In genomic region chr15:99202176-99202552, GRCh38 we compare ENCODE assay signal across 13 cellular contexts. TPM values are rescaled to one million over a fixed set of nuclear protein-coding genes. Genes with fewer than 3 reads are reported as not detected.
DNase-seq lines count a peak whose midpoint lies in the region; ATAC-seq and TF ChIP-seq lines count a peak whose summit lies in the region.
"Had no signal": no experiment of that assay in that cellular context is flagged by ENCODE, and none has a peak within 500 bp of the region (broad histone marks: within the 10 kb centered on the region; RNA-seq: fewer than 3 reads in every experiment).

No MANE protein-coding gene starts in this region.

- TF ChIP-seq EP300 in esophagus muscularis mucosa (IDR thresholded peaks at IDR 0.05): no peak
- TF ChIP-seq EP300 in tibial nerve (IDR thresholded peaks at IDR 0.05): no peak

- H3K27ac ChIP-seq in breast epithelium: peak overlapping the region; percentile 64 to 84
- H3K27ac ChIP-seq in esophagus muscularis mucosa (replicated peaks in 1 of 4): peak overlapping the region in 3 of 4 donors; percentile 1 to 41 (median 11)
- peak overlapping the region; percentile 32 to 85 (median 67) for H3K27ac ChIP-seq in tibial nerve
- H3K27ac ChIP-seq in right atrium auricular region: no peak overlapping the region
- no peak overlapping the region for H3K27ac ChIP-seq in CD4-positive, alpha-beta T cell (ENCODE audit: low read depth, low read length)
- H3K27ac ChIP-seq: 22Rv1, BLaER1 had no signal

- no peak for TF ChIP-seq CTCF in breast epithelium (IDR thresholded peaks at IDR 0.05)
- no peak for TF ChIP-seq CTCF in MCF 10A (IDR thresholded peaks at IDR 0.05; ENCODE audit: unreplicated experiment)
- no peak for TF ChIP-seq CTCF in esophagus muscularis mucosa (IDR thresholded peaks at IDR 0.05)
- TF ChIP-seq CTCF in tibial nerve (IDR thresholded peaks at IDR 0.05): no peak
- TF ChIP-seq CTCF in right atrium auricular region (IDR thresholded peaks at IDR 0.05): no peak
- TF ChIP-seq CTCF in CD4-positive, alpha-beta T cell (IDR thresholded peaks at IDR 0.05): no peak

- no peak overlapping the region for H3K4me3 Mint-ChIP-seq in MCF 10A (ENCODE audit: unreplicated experiment)
- H3K4me3 Mint-ChIP-seq in CD4-positive, alpha-beta T cell: no peak overlapping the region

- DNase-seq in breast epithelium (ENCODE audit: low spot score in 2 of 2): no peak
- DNase-seq in MCF 10A (ENCODE audit: unreplicated experiment): no peak
- no peak for DNase-seq in esophagus muscularis mucosa (ENCODE audit: extremely low spot score)
- peak; percentile 11 for DNase-seq in midbrain (lab: John Stamatoyannopoulos, UW)
- DNase-seq in tibial nerve (ENCODE audit: low spot score in 2 of 2): no peak
- no peak for DNase-seq in right atrium auricular region (ENCODE audit: low spot score)
- DNase-seq in CD4-positive, alpha-beta T cell: no peak
- no peak for DNase-seq in T-helper 2 cell
- DNase-seq: AML-193, Calu3, DMS 273 treated with DMSO at 0.1 percent for 48 hours had no signal

- intact Hi-C loops in breast epithelium (cut with DNase I; ENCODE audit: low total_unique reads): no loop called here
- intact Hi-C loops in MCF 10A (cut with micrococcal nuclease): no loop called here
- intact Hi-C loops in esophagus muscularis mucosa (cut with DNase I): loop anchor here (5.0 kb wide), 1 partner anchor 50 kb away; the partner anchor contains the start of gene LRRC28
- intact Hi-C loops in CD4-positive, alpha-beta T cell (cut with DNase I, micrococcal nuclease): no loop called here

- H3K36me3 ChIP-seq in breast epithelium (no peaks in the 10 kb centered on the region), esophagus muscularis mucosa (peaks cover 0 to 24% (median 18%) of the 10 kb centered on the region in 4 donors), tibial nerve (peaks cover 0 to 27% (median 0%) of the 10 kb centered on the region in 3 donors), right atrium auricular region (peaks cover 13% of the 10 kb centered on the region)
- H3K36me3 ChIP-seq: BLaER1 had no signal

- CTCF ChIA-PET in MCF 10A (lab: Yijun Ruan, JAX): interaction anchor here (0.5 to 1.0 kb wide), 2 partner anchors 11 to 192 kb away, joined by 5 to 7 read pairs; no protein-coding TSS in a partner anchor
- CTCF ChIA-PET in CD4-positive, alpha-beta T cell (lab: Charles Lee): no interaction called here

- peaks cover 20% of the 10 kb centered on the region for H3K36me3 Mint-ChIP-seq in MCF 10A (ENCODE audit: insufficient read depth, unreplicated experiment)
- H3K36me3 Mint-ChIP-seq in CD4-positive, alpha-beta T cell (ENCODE audit: low read depth): no peaks in the 10 kb centered on the region

- BruUV-seq in MCF 10A (replicated peaks; lab: Mats Ljungman, UMichigan): no TSS peak

- WGBS in esophagus muscularis mucosa: 59% methylated on average over 2 of the region's 2 CpGs
- 29 to 32% methylated on average over 2 of the region's 2 CpGs for WGBS in tibial nerve, 2 donors

- no peak overlapping the region for H3K4me3 ChIP-seq in breast epithelium
- H3K4me3 ChIP-seq in esophagus muscularis mucosa: no peak overlapping the region
- H3K4me3 ChIP-seq in tibial nerve: no peak overlapping the region
- H3K4me3 ChIP-seq in right atrium auricular region: no peak overlapping the region
- H3K4me3 ChIP-seq: BLaER1 had no signal

- H3K4me1 ChIP-seq in breast epithelium (no peaks in the 10 kb centered on the region), esophagus muscularis mucosa (peaks cover 0 to 8% (median 3%) of the 10 kb centered on the region in 4 donors), tibial nerve (peaks cover 0 to 10% (median 0%) of the 10 kb centered on the region in 4 donors), right atrium auricular region (no peaks in the 10 kb centered on the region)
- H3K4me1 ChIP-seq: BLaER1 had no signal

- H3K27me3 Mint-ChIP-seq in MCF 10A (ENCODE audit: insufficient read depth, unreplicated experiment): no peaks in the 10 kb centered on the region
- peaks cover 14% of the 10 kb centered on the region for H3K27me3 Mint-ChIP-seq in CD4-positive, alpha-beta T cell

- POLR2A ChIA-PET in MCF 10A (lab: Yijun Ruan, JAX): interaction anchor here (1.1 kb wide), 1 partner anchor 79 kb away, joined by 3 read pairs; no protein-coding TSS in a partner anchor
- POLR2A ChIA-PET in CD4-positive, alpha-beta T cell (lab: Charles Lee): no interaction called here

- no peak for ATAC-seq in CD4-positive, alpha-beta T cell (ENCODE audit: poor library complexity)

- TF ChIP-seq POLR2A in breast epithelium (IDR thresholded peaks at IDR 0.05): no peak
- TF ChIP-seq POLR2A in esophagus muscularis mucosa (IDR thresholded peaks at IDR 0.05; ENCODE audit: low read depth): no peak
- no peak for TF ChIP-seq POLR2A in tibial nerve (IDR thresholded peaks at IDR 0.05)

- H3K27me3 ChIP-seq in breast epithelium: no peaks in the 10 kb centered on the region
- no peaks in the 10 kb centered on the region for H3K27me3 ChIP-seq in esophagus muscularis mucosa
- H3K27me3 ChIP-seq in tibial nerve: no peaks in the 10 kb centered on the region
- H3K27me3 ChIP-seq in right atrium auricular region: no peaks in the 10 kb centered on the region
- H3K27me3 ChIP-seq in CD4-positive, alpha-beta T cell (ENCODE audit: control insufficient read depth, insufficient read depth, low read length): no peaks in the 10 kb centered on the region
- H3K27me3 ChIP-seq: BLaER1 had no signal

- H3K4me1 Mint-ChIP-seq in MCF 10A (ENCODE audit: insufficient read depth, unreplicated experiment): peaks cover 6% of the 10 kb centered on the region
- H3K4me1 Mint-ChIP-seq in CD4-positive, alpha-beta T cell (ENCODE audit: low read depth): no peaks in the 10 kb centered on the region

- H3K27ac Mint-ChIP-seq in MCF 10A (ENCODE audit: low read depth, unreplicated experiment): no peak overlapping the region
- no peak overlapping the region for H3K27ac Mint-ChIP-seq in CD4-positive, alpha-beta T cell

- H3K9me3 ChIP-seq in breast epithelium: no peaks in the 10 kb centered on the region
- H3K9me3 ChIP-seq in esophagus muscularis mucosa: no peaks in the 10 kb centered on the region
- no peaks in the 10 kb centered on the region for H3K9me3 ChIP-seq in tibial nerve
- H3K9me3 ChIP-seq in right atrium auricular region: no peaks in the 10 kb centered on the region
- no peaks in the 10 kb centered on the region for H3K9me3 ChIP-seq in CD4-positive, alpha-beta T cell (ENCODE audit: control insufficient read depth, low read length)
- H3K9me3 ChIP-seq: BLaER1 had no signal

- peaks cover 8% of the 10 kb centered on the region for H3K9me3 Mint-ChIP-seq in MCF 10A (ENCODE audit: unreplicated experiment)
- H3K9me3 Mint-ChIP-seq in CD4-positive, alpha-beta T cell: no peaks in the 10 kb centered on the region

RNA-seq across cellular contexts. Expression of gene TTC23, which starts 47.2 kb away (rescaled TPM):
- total RNA-seq in breast epithelium (10 to 100 TPM; 19.2 to 43.9 (median 29.5) TPM), MCF 10A (2022) (15.1 and 15.6 TPM in 2 replicates), esophagus muscularis mucosa (10 to 100 TPM; 14.7 to 25.3 (median 19.3) TPM), tibial nerve (10 to 100 TPM; 19.3 to 59.2 (median 25.7) TPM), right atrium auricular region (10 to 100 TPM; 13.6 to 14.6 TPM)
- total RNA-seq in CD4-positive, alpha-beta T cell: under 1 TPM; 0.19 to 0.81 TPM

RNA-seq across cellular contexts. Expression of gene LRRC28, which starts 49.1 kb away (rescaled TPM):
- total RNA-seq in breast epithelium (10 to 100 TPM; 24.3 to 52.2 (median 44.3) TPM), MCF 10A (2022) (10.6 and 11.4 TPM in 2 replicates), esophagus muscularis mucosa (10 to 100 TPM; 15.7 to 39.9 (median 24.7) TPM), tibial nerve (10 to 100 TPM; 21.6 to 73.4 (median 33.5) TPM), right atrium auricular region (10 to 100 TPM; 29.8 to 34.5 TPM)
- total RNA-seq in CD4-positive, alpha-beta T cell: 10 to 100 TPM; 12.5 to 14.4 TPM

Comparison
In these comparisons a context has a peak if more than half of its experiments do, and no peak if none do; other contexts are left out.
1. H3K27ac ChIP-seq: peak in breast epithelium (2 of 2), esophagus muscularis mucosa (3 of 4) and tibial nerve (4 of 4); none in right atrium auricular region (0 of 2) and CD4-positive, alpha-beta T cell (single experiment).